Comparison of ENCODE assay signal across 9 cellular contexts in the genomic region with DNA sequence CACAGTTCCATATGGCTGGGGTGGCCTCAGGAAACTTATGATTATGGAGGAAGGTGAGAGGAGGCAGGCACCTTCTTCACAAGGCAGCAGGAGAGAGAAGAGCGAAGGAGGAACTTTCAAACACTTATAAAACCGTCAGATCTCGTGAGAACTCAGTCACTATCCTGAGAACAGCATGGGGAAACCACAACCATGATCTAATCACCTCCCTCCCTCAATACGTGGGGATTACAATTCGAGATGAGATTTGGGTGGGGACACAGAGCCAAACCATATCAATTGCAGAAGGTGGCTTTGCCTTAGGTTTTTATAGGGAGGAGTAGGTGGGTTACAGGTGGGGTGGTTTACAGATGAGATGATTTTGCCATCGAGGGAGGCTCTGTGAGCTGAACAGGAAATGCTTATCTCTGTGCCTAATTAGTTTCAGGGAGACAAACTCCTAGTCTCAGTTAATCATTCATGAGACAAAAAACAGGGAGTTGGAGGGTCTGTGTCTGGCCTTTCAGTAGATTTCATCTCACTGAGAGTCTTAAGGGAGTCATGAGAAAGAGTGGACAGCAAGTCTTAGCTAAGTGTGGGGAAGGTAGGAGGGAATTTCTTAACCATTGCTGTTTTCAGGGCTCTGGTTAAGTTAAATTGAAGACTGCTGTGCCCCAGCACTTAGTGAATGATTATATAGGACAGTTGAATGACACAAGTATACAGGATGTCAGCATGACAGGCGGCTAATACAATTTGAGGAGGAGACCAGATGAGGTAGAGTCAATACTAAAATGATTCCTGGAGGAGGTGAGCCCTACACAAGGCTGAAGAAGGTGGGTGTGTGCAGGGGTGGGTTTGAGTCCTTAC. TPM values are rescaled to one million over a fixed set of nuclear protein-coding genes. Genes with fewer than 3 reads are reported as not detected.
A peak's percentile ranks its signal among the peaks of the same experiment; 100 is the strongest.
DNase-seq lines count a peak whose midpoint lies in the region; ATAC-seq and TF ChIP-seq lines count a peak whose summit lies in the region.
"Had no signal": no experiment of that assay in that cellular context is flagged by ENCODE, and none has a peak within 500 bp of the region (broad histone marks: within the 10 kb centered on the region; RNA-seq: fewer than 3 reads in every experiment).

No MANE protein-coding gene starts in this region.

- intact Hi-C loops in thyroid gland (cut with DNase I) (no loop called here), MCF 10A (cut with micrococcal nuclease) (no loop called here)

- no peak for TF ChIP-seq EP300 in gastroesophageal sphincter (IDR thresholded peaks at IDR 0.05)

- CTCF ChIA-PET in MCF 10A (lab: Yijun Ruan, JAX), result interaction anchor here (0.8 kb wide), 1 partner anchor 142 kb away, joined by 3 read pairs; no protein-coding TSS in a partner anchor

- H3K9me3 Mint-ChIP-seq in activated naive CD4-positive, alpha-beta T cell treated with anti-CD3 and anti-CD28 coated beads, Interleukin-2, amount 50 U/mL, for 24 hours, result no peaks in the 10 kb centered on the region
- H3K9me3 Mint-ChIP-seq in MCF 10A (ENCODE audit: unreplicated experiment), result no peaks in the 10 kb centered on the region

- peak overlapping the region; percentile 31 for H3K4me3 Mint-ChIP-seq in activated naive CD4-positive, alpha-beta T cell treated with anti-CD3 and anti-CD28 coated beads, Interleukin-2, amount 50 U/mL, for 24 hours
- H3K4me3 Mint-ChIP-seq in MCF 10A (ENCODE audit: unreplicated experiment), result no peak overlapping the region

- ATAC-seq in HG03520 (IDR thresholded peaks at IDR 0.05; ENCODE audit: unreplicated experiment), result peak; percentile 48
- no peak for ATAC-seq in gastroesophageal sphincter

- TF ChIP-seq POLR2A in gastroesophageal sphincter (IDR thresholded peaks at IDR 0.05) (no peak), thyroid gland (IDR thresholded peaks at IDR 0.05) (no peak)

- H3K4me1 Mint-ChIP-seq in activated naive CD4-positive, alpha-beta T cell treated with anti-CD3 and anti-CD28 coated beads, Interleukin-2, amount 50 U/mL, for 24 hours, result peaks cover 57% of the 10 kb centered on the region
- H3K4me1 Mint-ChIP-seq in MCF 10A (ENCODE audit: insufficient read depth, unreplicated experiment), result no peaks in the 10 kb centered on the region

- no peaks in the 10 kb centered on the region for H3K9me3 ChIP-seq in gastroesophageal sphincter
- H3K9me3 ChIP-seq in thyroid gland, result no peaks in the 10 kb centered on the region

- no TSS peak for BruUV-seq in MCF 10A (replicated peaks; lab: Mats Ljungman, UMichigan)

- POLR2A ChIA-PET in MCF 10A (lab: Yijun Ruan, JAX), result no interaction called here

- H3K4me1 ChIP-seq in gastroesophageal sphincter, result peaks cover 21 to 56% (median 27%) of the 10 kb centered on the region in 3 donors
- peaks cover 13 to 30% of the 10 kb centered on the region in 2 donors for H3K4me1 ChIP-seq in thyroid gland

- 60 to 61% methylated on average over 6 to 7 of the region's 7 CpGs for WGBS in gastroesophageal sphincter (ENCODE audit: low coverage in 1 of 2), 2 donors
- 64 to 66% methylated on average over 7 of the region's 7 CpGs for WGBS in thyroid gland, 2 donors

- peak overlapping the region; percentile 62 for H3K27ac Mint-ChIP-seq in activated naive CD4-positive, alpha-beta T cell treated with anti-CD3 and anti-CD28 coated beads, Interleukin-2, amount 50 U/mL, for 24 hours
- no peak overlapping the region for H3K27ac Mint-ChIP-seq in MCF 10A (ENCODE audit: low read depth, unreplicated experiment)

- H3K4me3 ChIP-seq in gastroesophageal sphincter (no peak overlapping the region), thyroid gland (replicated peaks in 1 of 3) (no peak overlapping the region)

- no peaks in the 10 kb centered on the region for H3K27me3 Mint-ChIP-seq in activated naive CD4-positive, alpha-beta T cell treated with anti-CD3 and anti-CD28 coated beads, Interleukin-2, amount 50 U/mL, for 24 hours
- no peaks in the 10 kb centered on the region for H3K27me3 Mint-ChIP-seq in MCF 10A (ENCODE audit: insufficient read depth, unreplicated experiment)

- H3K27me3 ChIP-seq in gastroesophageal sphincter (no peaks in the 10 kb centered on the region), thyroid gland (no peaks in the 10 kb centered on the region)

- H3K36me3 ChIP-seq in gastroesophageal sphincter (no peaks in the 10 kb centered on the region), thyroid gland (no peaks in the 10 kb centered on the region)

- DNase-seq in activated naive CD4-positive, alpha-beta T cell treated with Interleukin-2 at 50 U/mL for 16 hours, result no peak
- DNase-seq in thyroid gland (no peak), HUDEP-2 (lab: John Stamatoyannopoulos, UW; ENCODE audit: unreplicated experiment in 76 of 76) (no peak), NCI-H345 treated with DMSO at 0.1 percent for 48 hours (lab: John Stamatoyannopoulos, UW; ENCODE audit: unreplicated experiment) (no peak), MCF 10A (ENCODE audit: unreplicated experiment) (no peak)
- DNase-seq: NCI-H82 had no signal

- peaks cover 3% of the 10 kb centered on the region for H3K36me3 Mint-ChIP-seq in activated naive CD4-positive, alpha-beta T cell treated with anti-CD3 and anti-CD28 coated beads, Interleukin-2, amount 50 U/mL, for 24 hours
- H3K36me3 Mint-ChIP-seq in MCF 10A (ENCODE audit: insufficient read depth, unreplicated experiment), result no peaks in the 10 kb centered on the region

- H3K27ac ChIP-seq in gastroesophageal sphincter (peak overlapping the region; percentile 72 to 83 (median 78)), thyroid gland (peak overlapping the region; percentile 27 to 87 (median 81))

- TF ChIP-seq CTCF in gastroesophageal sphincter (IDR thresholded peaks at IDR 0.05), result no peak
- TF ChIP-seq CTCF in thyroid gland (IDR thresholded peaks at IDR 0.05), result no peak
- TF ChIP-seq CTCF in MCF 10A (IDR thresholded peaks at IDR 0.05; ENCODE audit: unreplicated experiment), result no peak

RNA-seq across cellular contexts. Expression of gene CWC15, which starts 47.7 kb away (rescaled TPM):
- total RNA-seq in gastroesophageal sphincter (10 to 100 TPM; 32.9 to 54.8 (median 44.1) TPM), thyroid gland (10 to 100 TPM; 25.7 to 61.6 (median 43.6) TPM), MCF 10A (2022) (59.6 and 61.9 TPM in 2 replicates)

RNA-seq across cellular contexts. Expression of gene KDM4D, which starts 47.9 kb away (rescaled TPM):
- total RNA-seq in gastroesophageal sphincter, result under 1 TPM; 0.67 to 0.89 (median 0.79) TPM
- total RNA-seq in thyroid gland, result 1 to 10 TPM in 2 of 4 donors, under 1 TPM in 2; 0.83 to 1.2 (median 0.98) TPM
- total RNA-seq in MCF 10A (2022), result 1.1 and 1.3 TPM in 2 replicates
